ENCODE assay signal across 9 cellular contexts in genomic region chr1:224928906-224929305, GRCh38. TPM values are rescaled to one million over a fixed set of nuclear protein-coding genes. Genes with fewer than 3 reads are reported as not detected.
A peak's percentile ranks its signal among the peaks of the same experiment; 100 is the strongest.
DNase-seq lines count a peak whose midpoint lies in the region; ATAC-seq and TF ChIP-seq lines count a peak whose summit lies in the region.
"Had no signal": no experiment of that assay in that cellular context is flagged by ENCODE, and none has a peak within 500 bp of the region (broad histone marks: within the 10 kb centered on the region; RNA-seq: fewer than 3 reads in every experiment).

No MANE protein-coding gene starts in this region.

- no peaks in the 10 kb centered on the region for H3K27me3 ChIP-seq in iPS-18a (ENCODE audit: control insufficient read depth, insufficient read depth, low read length)
- H3K27me3 ChIP-seq in heart left ventricle, result peaks cover 0 to 25% (median 7%) of the 10 kb centered on the region in 9 donors

- H3K9me3 Mint-ChIP-seq in CD14-positive monocyte, result peaks cover 9 to 20% (median 17%) of the 10 kb centered on the region in 7 donors

- peaks cover 6% of the 10 kb centered on the region for H3K4me1 Mint-ChIP-seq in CD14-positive monocyte

- no peak for TF ChIP-seq CTCF in HEK293 (tag by site-specific recombination; IDR thresholded peaks at IDR 0.05)
- TF ChIP-seq CTCF in astrocyte of the cerebellum (IDR thresholded peaks at IDR 0.05; ENCODE audit: low read depth, low read length, missing control alignments), result no peak
- TF ChIP-seq CTCF in retinal pigment epithelial cell (conservative IDR thresholded peaks at IDR 0.05; ENCODE audit: low read depth, low read length), result no peak
- TF ChIP-seq CTCF in CD14-positive monocyte (IDR thresholded peaks at IDR 0.05), result no peak
- TF ChIP-seq CTCF in heart left ventricle (IDR thresholded peaks at IDR 0.05), result no peak

- ATAC-seq in GM21515 (IDR thresholded peaks at IDR 0.05; ENCODE audit: unreplicated experiment) (no peak), heart left ventricle (no peak)

- H3K4me1 ChIP-seq in HEK293 (ENCODE audit: control insufficient read depth, insufficient read depth, low read length) (no peaks in the 10 kb centered on the region), iPS-18a (ENCODE audit: control insufficient read depth, low read depth, low read length) (no peaks in the 10 kb centered on the region), heart left ventricle (peaks cover 0 to 10% (median 0%) of the 10 kb centered on the region in 12 donors)

- no peak for TF ChIP-seq POLR2A in heart left ventricle (IDR thresholded peaks at IDR 0.05)

- H3K36me3 ChIP-seq in HEK293 (ENCODE audit: control insufficient read depth in 2 of 2, insufficient read depth in 1 of 2, low read length in 2 of 2), result no peaks in the 10 kb centered on the region
- H3K36me3 ChIP-seq in iPS-18a (ENCODE audit: control insufficient read depth, low read depth, low read length), result no peaks in the 10 kb centered on the region
- H3K36me3 ChIP-seq in heart left ventricle, result no peaks in the 10 kb centered on the region

- no peak overlapping the region for H3K4me3 Mint-ChIP-seq in CD14-positive monocyte

- H3K9me3 ChIP-seq in HEK293 (ENCODE audit: control insufficient read depth, insufficient read depth, low read depth, low read length) (no peaks in the 10 kb centered on the region; the same call in 1 of the 2 replicates), iPS-18a (ENCODE audit: control insufficient read depth, low read depth, low read length) (peaks cover 10% of the 10 kb centered on the region), heart left ventricle (peaks cover 0 to 30% (median 17%) of the 10 kb centered on the region in 12 donors)

- in situ Hi-C loops in astrocyte of the cerebellum (cut with HindIII; ENCODE audit: low sequenced_read_pairs), result no loop called here

- DNase-seq in astrocyte of the cerebellum (ENCODE audit: low read depth) (no peak), retinal pigment epithelial cell (ENCODE audit: low read depth) (no peak), CD14-positive monocyte (ENCODE audit: low spot score) (no peak), NCI-H2227 treated with DMSO at 0.1 percent for 48 hours (lab: John Stamatoyannopoulos, UW) (no peak), heart left ventricle (no peak)
- DNase-seq: NCI-H187 treated with DMSO at 0.1 percent for 48 hours had no signal

- peaks cover 6 to 10% (median 9%) of the 10 kb centered on the region in 3 donors for H3K27me3 Mint-ChIP-seq in CD14-positive monocyte (ENCODE audit: low read depth in 3 of 3)

- POLR2A ChIA-PET in HEK293 (lab: Yijun Ruan, JAX), result no interaction called here

- WGBS in heart left ventricle, 4 donors, result 81 to 89% (median 84%) methylated on average over 4 of the region's 4 CpGs

- CTCF ChIA-PET in HEK293 (lab: Yijun Ruan, JAX), result no interaction called here

- H3K4me3 ChIP-seq in HEK293 (ENCODE audit: low read depth, low read length), result peak overlapping the region; percentile 86
- H3K4me3 ChIP-seq in astrocyte of the cerebellum (ENCODE audit: low read depth, low read length), result peak overlapping the region; percentile 57
- peak overlapping the region; percentile 68 for H3K4me3 ChIP-seq in iPS-18a (ENCODE audit: low read length)
- H3K4me3 ChIP-seq in retinal pigment epithelial cell (ENCODE audit: low read length), result peak overlapping the region; percentile 62
- H3K4me3 ChIP-seq in heart left ventricle, result peak overlapping the region in 2 of 12 donors; percentile 45 to 60

- intact Hi-C loops in CD14-positive monocyte (cut with micrococcal nuclease), result no loop called here
- intact Hi-C loops in heart left ventricle (cut with DNase I), result loop anchor here in 3 of 10 donors (10.0 kb wide), 1 partner anchor 284 kb away; no protein-coding TSS in a partner anchor

- H3K27ac Mint-ChIP-seq in CD14-positive monocyte, result no peak overlapping the region

- H3K9ac ChIP-seq in iPS-18a (ENCODE audit: low read length), result peak overlapping the region; percentile 57

- H3K27ac ChIP-seq in HEK293 (ENCODE audit: extremely low read depth, low read depth, low read length) (peak overlapping the region; percentile 73; the same call in 1 of the 2 replicates), iPS-18a (ENCODE audit: low read length) (no peak overlapping the region), heart left ventricle (no peak overlapping the region)

- H3K36me3 Mint-ChIP-seq in CD14-positive monocyte, result peaks cover 0 to 3% of the 10 kb centered on the region in 2 donors

TF ChIP-seq in HEK293, 187 proteins besides CTCF, POLR2A, EP300 and RAD21:
- no peak for TF ChIP-seq ZNF354C (tag by site-specific recombination; IDR thresholded peaks at IDR 0.05; ENCODE audit: borderline replicate concordance, low read depth)
- TF ChIP-seq ZNF776 (tag by site-specific recombination; IDR thresholded peaks at IDR 0.05; ENCODE audit: borderline replicate concordance), result no peak
- TF ChIP-seq ZNF664 (tag by site-specific recombination; IDR thresholded peaks at IDR 0.05), result peak; percentile 80
- TF ChIP-seq ZNF513 (tag by site-specific recombination; IDR thresholded peaks at IDR 0.05), result peak; percentile 23; the same call in 1 of the 2 replicates
- 0 out of 2 replicates have a peak, but pooled peaks have one; percentile 6 for TF ChIP-seq ZNF548 (tag by site-specific recombination; IDR thresholded peaks at IDR 0.05)
- 0 out of 2 replicates have a peak, but pooled peaks have one; percentile 3 for TF ChIP-seq ZNF660 (tag by site-specific recombination; IDR thresholded peaks at IDR 0.05)

RNA-seq across cellular contexts. Expression of gene DNAH14, which starts 0.6 kb away (rescaled TPM):
- polyA plus RNA-seq in CD14-positive monocyte, result under 1 TPM in 1 of 2 donors, not detected in 1; 0.83 TPM
- total RNA-seq in heart left ventricle, result 1 to 10 TPM; 2.2 to 6.8 (median 2.9) TPM
- polyA plus RNA-seq in heart left ventricle, result 1 to 10 TPM in 1 of 2 donors, under 1 TPM in 1; 0.24 to 1.0 TPM
